Comparison of ENCODE assay signal across 1 cellular context in genomic region chr5:76626738-76627137, GRCh38.
TF ChIP-seq lines count a peak whose summit lies in the region.

No MANE protein-coding gene starts in this region.

TF ChIP-seq in HepG2, 621 proteins besides CTCF, POLR2A, EP300 and RAD21 (continued from another document):
- TF ChIP-seq ZNF235 (CRISPR knock-in tag; IDR thresholded peaks at IDR 0.05; ENCODE audit: borderline replicate concordance) (no peak), THYN1 (CRISPR knock-in tag; IDR thresholded peaks at IDR 0.05; ENCODE audit: borderline replicate concordance, low read depth) (no peak), ZNF230 (CRISPR knock-in tag; IDR thresholded peaks at IDR 0.05) (no peak), ZBTB21 (CRISPR knock-in tag; IDR thresholded peaks at IDR 0.05) (no peak), ZFP36L2 (CRISPR knock-in tag; IDR thresholded peaks at IDR 0.05) (no peak), ZNF446 (CRISPR knock-in tag; IDR thresholded peaks at IDR 0.05) (no peak), BORCS8-MEF2B (CRISPR knock-in tag; IDR thresholded peaks at IDR 0.05) (no peak), CSRNP2 (CRISPR knock-in tag; conservative IDR thresholded peaks at IDR 0.05; ENCODE audit: low read depth) (no peak), MTA3 (CRISPR knock-in tag; IDR thresholded peaks at IDR 0.05) (no peak), ZFY (CRISPR knock-in tag; IDR thresholded peaks at IDR 0.05) (no peak)
